ENCODE assay signal across 9 cellular contexts in the genomic region with DNA sequence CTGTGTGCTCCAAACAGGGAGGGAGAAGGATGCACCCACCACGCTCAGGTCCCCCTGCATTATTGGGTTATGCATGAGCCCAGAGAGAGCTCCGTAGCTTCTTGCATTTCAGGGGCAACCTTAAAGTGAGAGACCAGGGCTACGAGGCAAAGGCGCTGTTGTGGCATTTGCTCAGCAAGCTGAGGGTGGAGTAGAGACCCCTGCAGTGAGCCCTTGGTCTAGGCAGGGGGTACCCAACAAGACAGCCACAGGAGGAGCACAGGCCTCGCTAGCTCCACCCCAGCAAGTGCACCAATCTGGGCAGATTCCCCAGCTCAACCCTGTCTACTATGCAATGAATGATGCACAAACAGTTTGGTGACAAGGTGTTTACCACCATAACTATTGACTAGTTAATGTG.
"Had no signal": no experiment of that assay in that cellular context is flagged by ENCODE, and none has a peak within 500 bp of the region (broad histone marks: within the 10 kb centered on the region; RNA-seq: fewer than 3 reads in every experiment).

No MANE protein-coding gene starts in this region.

- H3K27ac ChIP-seq: GM23248 had no signal

- H3K4me1 ChIP-seq: HAP-1 had no signal

- H3K9ac ChIP-seq: GM23248 had no signal

- H3K36me3 ChIP-seq: HAP-1 had no signal

- H3K27ac Mint-ChIP-seq: HFFc6 had no signal

- H2AFZ ChIP-seq: GM23248 had no signal

- H3K4me3 Mint-ChIP-seq: H9, HFFc6 had no signal

- H3K9me3 ChIP-seq: HAP-1 had no signal

- DNase-seq: GM23248, GOT3, H7, H9, HCEC 1CT, HFFc6 had no signal

- H3K9me3 Mint-ChIP-seq: H9 had no signal

- FAIRE-seq: H54 had no signal

- ATAC-seq: HCT116 had no signal

- H3K4me3 ChIP-seq: GM23248, HAP-1 had no signal
